ENCODE assay signal across 1 cellular context in the genomic region with DNA sequence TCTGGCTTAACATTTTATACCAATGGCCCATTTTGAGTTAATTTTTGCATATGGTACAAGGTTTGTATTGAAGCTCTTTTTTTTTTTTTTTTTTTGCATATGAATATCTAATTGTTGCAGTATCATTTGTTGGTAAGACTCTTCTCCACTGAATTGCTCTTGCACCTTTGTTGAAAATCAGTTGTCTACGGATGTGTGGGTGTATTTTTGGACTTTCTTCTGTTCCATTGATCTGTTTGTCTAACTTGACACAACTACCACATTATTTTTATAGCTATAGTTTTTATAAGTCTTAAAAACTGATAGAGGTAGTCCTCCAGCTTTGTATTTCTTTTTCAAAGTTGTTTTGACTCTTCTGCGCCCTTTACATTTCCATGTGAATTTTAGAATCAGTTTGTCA.
TF ChIP-seq lines count a peak whose summit lies in the region.

No MANE protein-coding gene starts in this region.

TF ChIP-seq in HepG2, 621 proteins besides CTCF, POLR2A, EP300 and RAD21 (continued from another document):
- TF ChIP-seq ZNF720 (CRISPR knock-in tag; IDR thresholded peaks at IDR 0.05) (no peak), AHR (CRISPR knock-in tag; IDR thresholded peaks at IDR 0.05) (no peak), ZNF441 (CRISPR knock-in tag; IDR thresholded peaks at IDR 0.05; ENCODE audit: borderline replicate concordance) (no peak), SNAI1 (CRISPR knock-in tag; IDR thresholded peaks at IDR 0.05; ENCODE audit: borderline replicate concordance) (no peak), GATA4 (IDR thresholded peaks at IDR 0.05; ENCODE audit: borderline replicate concordance, low read depth) (no peak)
- TF ChIP-seq, protein P1, sequence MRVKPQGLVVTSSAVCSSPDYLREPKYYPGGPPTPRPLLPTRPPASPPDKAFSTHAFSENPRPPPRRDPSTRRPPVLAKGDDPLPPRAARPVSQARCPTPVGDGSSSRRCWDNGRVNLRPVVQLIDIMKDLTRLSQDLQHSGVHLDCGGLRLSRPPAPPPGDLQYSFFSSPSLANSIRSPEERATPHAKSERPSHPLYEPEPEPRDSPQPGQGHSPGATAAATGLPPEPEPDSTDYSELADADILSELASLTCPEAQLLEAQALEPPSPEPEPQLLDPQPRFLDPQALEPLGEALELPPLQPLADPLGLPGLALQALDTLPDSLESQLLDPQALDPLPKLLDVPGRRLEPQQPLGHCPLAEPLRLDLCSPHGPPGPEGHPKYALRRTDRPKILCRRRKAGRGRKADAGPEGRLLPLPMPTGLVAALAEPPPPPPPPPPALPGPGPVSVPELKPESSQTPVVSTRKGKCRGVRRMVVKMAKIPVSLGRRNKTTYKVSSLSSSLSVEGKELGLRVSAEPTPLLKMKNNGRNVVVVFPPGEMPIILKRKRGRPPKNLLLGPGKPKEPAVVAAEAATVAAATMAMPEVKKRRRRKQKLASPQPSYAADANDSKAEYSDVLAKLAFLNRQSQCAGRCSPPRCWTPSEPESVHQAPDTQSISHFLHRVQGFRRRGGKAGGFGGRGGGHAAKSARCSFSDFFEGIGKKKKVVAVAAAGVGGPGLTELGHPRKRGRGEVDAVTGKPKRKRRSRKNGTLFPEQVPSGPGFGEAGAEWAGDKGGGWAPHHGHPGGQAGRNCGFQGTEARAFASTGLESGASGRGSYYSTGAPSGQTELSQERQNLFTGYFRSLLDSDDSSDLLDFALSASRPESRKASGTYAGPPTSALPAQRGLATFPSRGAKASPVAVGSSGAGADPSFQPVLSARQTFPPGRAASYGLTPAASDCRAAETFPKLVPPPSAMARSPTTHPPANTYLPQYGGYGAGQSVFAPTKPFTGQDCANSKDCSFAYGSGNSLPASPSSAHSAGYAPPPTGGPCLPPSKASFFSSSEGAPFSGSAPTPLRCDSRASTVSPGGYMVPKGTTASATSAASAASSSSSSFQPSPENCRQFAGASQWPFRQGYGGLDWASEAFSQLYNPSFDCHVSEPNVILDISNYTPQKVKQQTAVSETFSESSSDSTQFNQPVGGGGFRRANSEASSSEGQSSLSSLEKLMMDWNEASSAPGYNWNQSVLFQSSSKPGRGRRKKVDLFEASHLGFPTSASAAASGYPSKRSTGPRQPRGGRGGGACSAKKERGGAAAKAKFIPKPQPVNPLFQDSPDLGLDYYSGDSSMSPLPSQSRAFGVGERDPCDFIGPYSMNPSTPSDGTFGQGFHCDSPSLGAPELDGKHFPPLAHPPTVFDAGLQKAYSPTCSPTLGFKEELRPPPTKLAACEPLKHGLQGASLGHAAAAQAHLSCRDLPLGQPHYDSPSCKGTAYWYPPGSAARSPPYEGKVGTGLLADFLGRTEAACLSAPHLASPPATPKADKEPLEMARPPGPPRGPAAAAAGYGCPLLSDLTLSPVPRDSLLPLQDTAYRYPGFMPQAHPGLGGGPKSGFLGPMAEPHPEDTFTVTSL (CRISPR knock-in tag; IDR thresholded peaks at IDR 0.05; ENCODE audit: borderline replicate concordance): no peak
- TF ChIP-seq, protein P2, sequence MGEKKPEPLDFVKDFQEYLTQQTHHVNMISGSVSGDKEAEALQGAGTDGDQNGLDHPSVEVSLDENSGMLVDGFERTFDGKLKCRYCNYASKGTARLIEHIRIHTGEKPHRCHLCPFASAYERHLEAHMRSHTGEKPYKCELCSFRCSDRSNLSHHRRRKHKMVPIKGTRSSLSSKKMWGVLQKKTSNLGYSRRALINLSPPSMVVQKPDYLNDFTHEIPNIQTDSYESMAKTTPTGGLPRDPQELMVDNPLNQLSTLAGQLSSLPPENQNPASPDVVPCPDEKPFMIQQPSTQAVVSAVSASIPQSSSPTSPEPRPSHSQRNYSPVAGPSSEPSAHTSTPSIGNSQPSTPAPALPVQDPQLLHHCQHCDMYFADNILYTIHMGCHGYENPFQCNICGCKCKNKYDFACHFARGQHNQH (CRISPR knock-in tag; IDR thresholded peaks at IDR 0.05): no peak
